In the genomic region with DNA sequence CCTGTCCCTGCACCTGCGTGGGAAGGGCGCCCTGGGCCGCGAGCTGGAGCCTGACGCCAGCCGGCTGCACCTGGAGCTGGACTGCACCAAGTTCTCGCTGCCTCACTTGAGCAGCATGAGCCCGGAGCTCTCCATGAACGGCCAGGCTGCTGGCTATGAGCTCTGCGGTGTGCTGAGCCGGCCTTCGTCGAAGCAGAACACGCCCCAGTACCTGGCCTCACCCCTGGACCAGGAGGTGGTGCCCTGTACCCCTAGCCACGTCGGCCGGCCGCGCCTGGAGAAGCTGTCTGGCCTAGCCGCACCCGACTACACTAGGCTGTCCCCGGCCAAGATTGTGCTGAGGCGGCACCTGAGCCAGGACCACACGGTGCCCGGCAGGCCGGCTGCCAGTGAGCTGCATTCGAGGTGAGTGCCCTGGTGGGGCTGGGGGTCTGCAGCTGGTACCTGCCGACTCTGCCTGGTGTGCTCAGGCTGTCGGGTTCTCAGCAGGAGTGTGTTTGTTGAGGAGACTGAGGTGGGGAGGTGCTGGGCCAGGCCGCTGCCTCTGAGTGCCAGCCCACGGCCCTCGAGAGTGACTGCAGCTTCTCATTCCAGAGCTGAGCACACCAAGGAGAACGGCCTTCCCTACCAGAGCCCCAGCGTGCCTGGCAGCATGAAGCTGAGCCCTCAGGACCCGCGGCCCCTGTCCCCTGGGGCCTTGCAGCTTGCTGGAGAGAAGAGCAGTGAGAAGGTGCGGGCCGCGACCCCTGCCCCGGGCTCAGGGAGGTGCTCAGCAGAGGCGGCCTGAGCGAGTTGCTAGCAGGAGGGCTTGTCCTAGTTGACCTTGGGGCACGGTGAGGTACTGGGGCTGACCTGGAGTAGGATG, we compare ENCODE assay signal across 27 cellular contexts. TPM values are rescaled to one million over a fixed set of nuclear protein-coding genes. Genes with fewer than 3 reads are reported as not detected.
DNase-seq lines count a peak whose midpoint lies in the region; ATAC-seq and TF ChIP-seq lines count a peak whose summit lies in the region.
"Had no signal": no experiment of that assay in that cellular context is flagged by ENCODE, and none has a peak within 500 bp of the region (broad histone marks: within the 10 kb centered on the region; RNA-seq: fewer than 3 reads in every experiment).

No MANE protein-coding gene starts in this region.

- H3K4me2 ChIP-seq in GM23338, result no peak overlapping the region
- H3K4me2 ChIP-seq: PC-9 had no signal

- no peaks in the 10 kb centered on the region for H3K9me3 ChIP-seq in right cardiac atrium (ENCODE audit: control insufficient read depth, low read length)
- H3K9me3 ChIP-seq: spleen had no signal

- no peak for DNase-seq in T-helper 2 cell treated with Interferon-gamma antibody and Interleukin-4, amounts not matched to agents 5 μg/mL and 100 μg/mL, for 36 hours (ENCODE audit: low spot score)
- DNase-seq in T-helper 2 cell (no peak), GM23338 (ENCODE audit: low spot score) (no peak), nephron progenitor cell (no peak), right cardiac atrium (no peak), mesenteric fat pad (ENCODE audit: low spot score) (no peak)
- no peak for DNase-seq in activated naive CD8-positive, alpha-beta T cell treated with anti-CD3 and anti-CD28 coated beads for 36 hours
- DNase-seq: activated CD4-positive, alpha-beta T cell treated with anti-CD3 and anti-CD28 coated beads, Interleukin-2, amount 50 U/mL, for 4 hours; activated CD8-positive, alpha-beta memory T cell treated with anti-CD3 and anti-CD28 coated beads, Interleukin-2, amount 50 U/mL, for 4 hours; amygdala; CD4-positive, alpha-beta memory T cell; DMS 273 treated with DMSO at 0.1 percent for 48 hours; EL; islet precursor cell; left ventricle myocardium superior; naive thymus-derived CD8-positive, alpha-beta T cell; NCI-H1048; NCI-H1694; NCI-H524; NK-92 treated with Interleukin-12 subunit alpha and Interleukin-12 subunit beta, amount 100 ng/mL, for 24 hours; PC-9; SHP77; spleen had no signal

- peaks cover 5% of the 10 kb centered on the region for H3K4me1 Mint-ChIP-seq in T-helper 2 cell treated with Interferon-gamma antibody and Interleukin-4, amounts not matched to agents 5 μg/mL and 100 μg/mL, for 36 hours (ENCODE audit: low read depth)
- H3K4me1 Mint-ChIP-seq in GM23338, result peaks cover 2% of the 10 kb centered on the region; the same call in 2 of the 3 replicates
- H3K4me1 Mint-ChIP-seq in activated naive CD8-positive, alpha-beta T cell treated with anti-CD3 and anti-CD28 coated beads for 36 hours, result peaks cover 5% of the 10 kb centered on the region
- peaks cover 31% of the 10 kb centered on the region for H3K4me1 Mint-ChIP-seq in nephron progenitor cell
- H3K4me1 Mint-ChIP-seq: mesothelial cell of epicardium had no signal

- 0 out of 2 replicates have a peak, but pooled peaks cover 4% of the 10 kb centered on the region for H4K20me1 ChIP-seq in GM23338 (replicated peaks; ENCODE audit: insufficient read depth)

- intact Hi-C loops in right cardiac atrium (cut with DNase I), result loop anchor here in 1 of 4 donors (10.0 kb wide), 1 partner anchor 62 kb away; a partner anchor contains a TSS

- peaks cover 12% of the 10 kb centered on the region; the same call in 1 of the 2 replicates for H3K36me3 ChIP-seq in GM23338 (ENCODE audit: insufficient read depth)

- H3K27me3 ChIP-seq in GM23338 (ENCODE audit: insufficient read depth), result no peaks in the 10 kb centered on the region
- H3K27me3 ChIP-seq in right cardiac atrium (ENCODE audit: control insufficient read depth, insufficient read depth), result no peaks in the 10 kb centered on the region
- H3K27me3 ChIP-seq: spleen had no signal

- H3K27ac Mint-ChIP-seq in T-helper 2 cell treated with Interferon-gamma antibody and Interleukin-4, amounts not matched to agents 5 μg/mL and 100 μg/mL, for 36 hours, result peak overlapping the region; percentile 8
- H3K27ac Mint-ChIP-seq in GM23338 (no peak overlapping the region; the same call in 1 of the 2 replicates), nephron progenitor cell (peak overlapping the region; percentile 17)
- H3K27ac Mint-ChIP-seq in activated naive CD8-positive, alpha-beta T cell treated with anti-CD3 and anti-CD28 coated beads for 36 hours, result peak overlapping the region; percentile 8
- H3K27ac Mint-ChIP-seq: mesothelial cell of epicardium had no signal

- ATAC-seq in GM23338, result no peak
- no peak for ATAC-seq in HG02938 (IDR thresholded peaks at IDR 0.05; ENCODE audit: unreplicated experiment)
- no peak for ATAC-seq in right cardiac atrium
- ATAC-seq: left ventricle myocardium superior; naive thymus-derived CD8-positive, alpha-beta T cell had no signal

- H2AFZ ChIP-seq in GM23338, result no peak overlapping the region
- H2AFZ ChIP-seq: PC-9 had no signal

- H3K9me2 ChIP-seq in GM23338 (ENCODE audit: insufficient read depth), result no peaks in the 10 kb centered on the region

- no peaks in the 10 kb centered on the region for H3K9me3 Mint-ChIP-seq in T-helper 2 cell treated with Interferon-gamma antibody and Interleukin-4, amounts not matched to agents 5 μg/mL and 100 μg/mL, for 36 hours
- H3K9me3 Mint-ChIP-seq in GM23338, result no peaks in the 10 kb centered on the region; the same call in 2 of the 3 replicates
- no peaks in the 10 kb centered on the region for H3K9me3 Mint-ChIP-seq in activated naive CD8-positive, alpha-beta T cell treated with anti-CD3 and anti-CD28 coated beads for 36 hours
- H3K9me3 Mint-ChIP-seq in nephron progenitor cell, result no peaks in the 10 kb centered on the region
- H3K9me3 Mint-ChIP-seq: CD4-positive, alpha-beta memory T cell; mesothelial cell of epicardium; naive thymus-derived CD8-positive, alpha-beta T cell had no signal

- H3K27ac ChIP-seq in GM23338 (ENCODE audit: low read depth), result peak overlapping the region; percentile 19; the same call in 1 of the 2 replicates
- H3K27ac ChIP-seq in right cardiac atrium (ENCODE audit: low read length), result no peak overlapping the region
- H3K27ac ChIP-seq: 22Rv1, PC-9 had no signal

- H3F3A ChIP-seq in GM23338 (replicated peaks; ENCODE audit: low read depth), result 0 out of 2 replicates have a peak, but pooled peaks cover 6% of the 10 kb centered on the region

- H3K36me3 Mint-ChIP-seq in T-helper 2 cell treated with Interferon-gamma antibody and Interleukin-4, amounts not matched to agents 5 μg/mL and 100 μg/mL, for 36 hours (ENCODE audit: low read depth), result peaks cover 27% of the 10 kb centered on the region
- peaks cover 47% of the 10 kb centered on the region for H3K36me3 Mint-ChIP-seq in GM23338 (ENCODE audit: low read depth)
- peaks cover 14% of the 10 kb centered on the region for H3K36me3 Mint-ChIP-seq in activated naive CD8-positive, alpha-beta T cell treated with anti-CD3 and anti-CD28 coated beads for 36 hours
- peaks cover 44% of the 10 kb centered on the region for H3K36me3 Mint-ChIP-seq in nephron progenitor cell (ENCODE audit: low read depth)

- no peaks in the 10 kb centered on the region for H3K4me1 ChIP-seq in GM23338 (ENCODE audit: insufficient read depth)
- H3K4me1 ChIP-seq in right cardiac atrium (ENCODE audit: control insufficient read depth, insufficient read depth, low read length), result no peaks in the 10 kb centered on the region

- H3K27me3 Mint-ChIP-seq in T-helper 2 cell treated with Interferon-gamma antibody and Interleukin-4, amounts not matched to agents 5 μg/mL and 100 μg/mL, for 36 hours (ENCODE audit: low read depth), result no peaks in the 10 kb centered on the region
- H3K27me3 Mint-ChIP-seq in GM23338 (ENCODE audit: insufficient read depth, low read depth, poor library complexity) (peaks cover 10% of the 10 kb centered on the region), nephron progenitor cell (ENCODE audit: low read depth, poor library complexity) (peaks cover 3% of the 10 kb centered on the region)
- H3K27me3 Mint-ChIP-seq in activated naive CD8-positive, alpha-beta T cell treated with anti-CD3 and anti-CD28 coated beads for 36 hours, result no peaks in the 10 kb centered on the region
- H3K27me3 Mint-ChIP-seq: CD4-positive, alpha-beta memory T cell; naive thymus-derived CD8-positive, alpha-beta T cell had no signal

- H3K4me3 ChIP-seq in GM23338 (no peak overlapping the region), right cardiac atrium (ENCODE audit: low read length) (no peak overlapping the region)
- H3K4me3 ChIP-seq: PC-9, spleen had no signal

- 96% methylated on average over 43 of the region's 43 CpGs for WGBS in right cardiac atrium

- H3K79me2 ChIP-seq in GM23338 (replicated peaks; ENCODE audit: insufficient read depth), result no peaks in the 10 kb centered on the region

- H3K4me3 Mint-ChIP-seq in T-helper 2 cell treated with Interferon-gamma antibody and Interleukin-4, amounts not matched to agents 5 μg/mL and 100 μg/mL, for 36 hours, result no peak overlapping the region
- no peak overlapping the region for H3K4me3 Mint-ChIP-seq in GM23338
- no peak overlapping the region for H3K4me3 Mint-ChIP-seq in activated naive CD8-positive, alpha-beta T cell treated with anti-CD3 and anti-CD28 coated beads for 36 hours
- H3K4me3 Mint-ChIP-seq in nephron progenitor cell, result no peak overlapping the region
- H3K4me3 Mint-ChIP-seq: mesothelial cell of epicardium had no signal

- TF ChIP-seq CTCF in GM23338 (conservative IDR thresholded peaks at IDR 0.05; ENCODE audit: low read depth in 2 of 2) (no peak), nephron progenitor cell (IDR thresholded peaks at IDR 0.05) (no peak)

RNA-seq across cellular contexts. Expression of a gene that starts 19.5 kb away (rescaled TPM):
- 175 and 210 TPM in 2 replicates for total RNA-seq in GM23338 (2014; rRNA removed; shearing (Covaris generic))
- 142 and 146 TPM in 2 replicates for polyA plus RNA-seq in GM23338 (2016; fragmentation: Nextera tagmentation; extraction: Ambion mirVana)
- total RNA-seq in activated naive CD8-positive, alpha-beta T cell treated with anti-CD3 and anti-CD28 coated beads for 36 hours, result 10 to 100 TPM; 82.7 to 84.6 TPM
- 10 to 100 TPM; 39.9 to 51.8 (median 45.8) TPM for total RNA-seq in right cardiac atrium
- 65.2 TPM for polyA plus RNA-seq in right cardiac atrium
- total RNA-seq in mesenteric fat pad, result 46.4 TPM

RNA-seq across cellular contexts. Expression of a gene that starts 20.0 kb away (rescaled TPM):
- 79.1 and 128 TPM in 2 replicates for total RNA-seq in GM23338 (2014; rRNA removed; shearing (Covaris generic))
- 67.7 and 76.0 TPM in 2 replicates for polyA plus RNA-seq in GM23338 (2016; fragmentation: Nextera tagmentation; extraction: Ambion mirVana)
- total RNA-seq in activated naive CD8-positive, alpha-beta T cell treated with anti-CD3 and anti-CD28 coated beads for 36 hours, result 100 to 1,000 TPM; 160 to 162 TPM
- total RNA-seq in right cardiac atrium, result 10 to 100 TPM; 30.0 to 34.9 (median 33.1) TPM
- polyA plus RNA-seq in right cardiac atrium, result 26.4 TPM
- total RNA-seq in mesenteric fat pad, result 46.2 TPM

RNA-seq across cellular contexts. Expression of a gene that starts 32.5 kb away (rescaled TPM):
- total RNA-seq in GM23338 (2014; rRNA removed; shearing (Covaris generic)), result 2.6 and 6.8 TPM in 2 replicates
- polyA plus RNA-seq in GM23338 (2016; fragmentation: Nextera tagmentation; extraction: Ambion mirVana), result 1.4 and 1.9 TPM in 2 replicates
- total RNA-seq in activated naive CD8-positive, alpha-beta T cell treated with anti-CD3 and anti-CD28 coated beads for 36 hours, result 1 to 10 TPM; 7.4 to 10.0 TPM
- total RNA-seq in right cardiac atrium, result 1 to 10 TPM in 2 of 4 donors, under 1 TPM in 2; 0.31 to 1.6 (median 1.1) TPM
- 0.36 TPM for polyA plus RNA-seq in right cardiac atrium
- 0.93 TPM for total RNA-seq in mesenteric fat pad
- polyA plus RNA-seq: CD4-positive, alpha-beta memory T cell; naive thymus-derived CD8-positive, alpha-beta T cell had no signal

RNA-seq across cellular contexts. Expression of a gene that starts 39.6 kb away (rescaled TPM):
- 2.4 and 4.5 TPM in 2 replicates for total RNA-seq in GM23338 (2014; rRNA removed; shearing (Covaris generic))
- polyA plus RNA-seq in GM23338 (2016; fragmentation: Nextera tagmentation; extraction: Ambion mirVana) (3.1 and 3.7 TPM in 2 replicates), right cardiac atrium (0.75 TPM)
- under 1 TPM; 0.45 to 0.50 TPM for total RNA-seq in activated naive CD8-positive, alpha-beta T cell treated with anti-CD3 and anti-CD28 coated beads for 36 hours
- total RNA-seq in right cardiac atrium (not detected), mesenteric fat pad (not detected)
- total RNA-seq: left ventricle myocardium superior, renal cortical epithelial cell had no signal

RNA-seq across cellular contexts. Expression of a gene that starts 52.9 kb away (rescaled TPM):
- 23.4 and 40.6 TPM in 2 replicates for total RNA-seq in GM23338 (2014; rRNA removed; shearing (Covaris generic))
- 25.5 and 31.0 TPM in 2 replicates for polyA plus RNA-seq in GM23338 (2016; fragmentation: Nextera tagmentation; extraction: Ambion mirVana)
- total RNA-seq in activated naive CD8-positive, alpha-beta T cell treated with anti-CD3 and anti-CD28 coated beads for 36 hours, result 10 to 100 TPM; 71.8 to 75.1 TPM
- 10 to 100 TPM; 12.3 to 17.1 (median 13.4) TPM for total RNA-seq in right cardiac atrium
- polyA plus RNA-seq in right cardiac atrium, result 6.0 TPM
- 34.0 TPM for total RNA-seq in mesenteric fat pad
